Comparison of ENCODE assay signal across 15 cellular contexts in genomic region chr20:31806564-31807355, GRCh38. TPM values are rescaled to one million over a fixed set of nuclear protein-coding genes. Genes with fewer than 3 reads are reported as not detected.
DNase-seq lines count a peak whose midpoint lies in the region; ATAC-seq and TF ChIP-seq lines count a peak whose summit lies in the region.
"Had no signal": no experiment of that assay in that cellular context is flagged by ENCODE, and none has a peak within 500 bp of the region (broad histone marks: within the 10 kb centered on the region; RNA-seq: fewer than 3 reads in every experiment).

No MANE protein-coding gene starts in this region.

- in situ Hi-C loops in Panc1 (cut with HindIII; ENCODE audit: low pct_unique_long_range_greater_than_20kb, low sequenced_read_pairs): no loop called here

- no peak for ATAC-seq in activated naive CD4-positive, alpha-beta T cell treated with anti-CD3 and anti-CD28 coated beads, Interleukin-2, amount 50 U/mL, for 72 hours
- ATAC-seq in Panc1: no peak

- BruUV-seq in Panc1 (replicated peaks; lab: Mats Ljungman, UMichigan): TSS peak; percentile 33

- H3K4me1 ChIP-seq in Panc1 (ENCODE audit: control insufficient read depth, insufficient read depth, low read length): peaks cover 12% of the 10 kb centered on the region; the same call in 1 of the 2 replicates
- peaks cover 25 to 27% of the 10 kb centered on the region in 2 donors for H3K4me1 ChIP-seq in thyroid gland

- H3K4me1 Mint-ChIP-seq in type B pancreatic cell (ENCODE audit: unreplicated experiment): peaks cover 10% of the 10 kb centered on the region

- H3K36me3 ChIP-seq in Panc1 (ENCODE audit: control insufficient read depth, insufficient read depth, low read length) (peaks cover 24% of the 10 kb centered on the region), thyroid gland (no peaks in the 10 kb centered on the region)

- no peak for DNase-seq in activated naive CD4-positive, alpha-beta T cell treated with anti-CD3 and anti-CD28 coated beads, Interleukin-2, amount 50 U/mL, for 72 hours (ENCODE audit: low spot score in 2 of 2)
- no peak for DNase-seq in activated naive CD4-positive, alpha-beta T cell treated with Interleukin-2 at 50 U/mL for 16 hours
- DNase-seq in Panc1 (ENCODE audit: low read depth, low spot score): no peak
- peak; percentile 5 for DNase-seq in inferior parietal cortex (ENCODE audit: extremely low spot score)
- DNase-seq in type B pancreatic cell (ENCODE audit: extremely low spot score, unreplicated experiment): peak; percentile 51
- DNase-seq in thyroid gland: no peak
- no peak for DNase-seq in posterior cingulate gyrus
- no peak for DNase-seq in SKM-1 treated with dmso at 0.1 percent for 144 hours (lab: John Stamatoyannopoulos, UW; ENCODE audit: unreplicated experiment)
- DNase-seq: ACHN; activated CD4-positive, alpha-beta T cell treated with anti-CD3 and anti-CD28 coated beads, Interleukin-2, amount 50 U/mL, for 4 hours; GF-D8; NCI-H2081; T1000 had no signal

- WGBS in thyroid gland, 2 donors: 81 to 83% methylated on average over 8 of the region's 8 CpGs

- no peak overlapping the region for H3K4me3 ChIP-seq in Panc1 (ENCODE audit: low read depth in 2 of 2, low read length in 2 of 2)
- no peak overlapping the region for H3K4me3 ChIP-seq in thyroid gland (replicated peaks in 1 of 3)

- peak overlapping the region; percentile 8 to 57 for H3K27ac Mint-ChIP-seq in activated naive CD4-positive, alpha-beta T cell treated with anti-CD3 and anti-CD28 coated beads, Interleukin-2, amount 50 U/mL, for 72 hours
- H3K27ac Mint-ChIP-seq in type B pancreatic cell: no peak overlapping the region
- H3K27ac Mint-ChIP-seq: activated T-helper 1 cell treated with anti-CD3 and anti-CD28 coated beads, Interleukin-12 subunit alpha, Interleukin-12 subunit beta, Interleukin-2, Interleukin-4 antibody, amounts not matched to agents 30 ng/mL and 10 ng/mL and 1 ng/mL, durations not matched to agents 14 hours and 24 hours and 36 hours had no signal

- H3K27me3 ChIP-seq in Panc1 (ENCODE audit: control insufficient read depth, insufficient read depth, low read length) (no peaks in the 10 kb centered on the region), thyroid gland (no peaks in the 10 kb centered on the region)

- CTCF ChIA-PET in Panc1 (lab: Charles Lee): interaction anchor here (0.7 kb wide), 1 partner anchor 217 kb away, joined by 4 read pairs; no protein-coding TSS in a partner anchor

- H3K36me3 Mint-ChIP-seq in activated naive CD4-positive, alpha-beta T cell treated with anti-CD3 and anti-CD28 coated beads, Interleukin-2, amount 50 U/mL, for 72 hours: peaks cover 0 to 19% of the 10 kb centered on the region in 2 donors
- H3K36me3 Mint-ChIP-seq in type B pancreatic cell: peaks cover 3% of the 10 kb centered on the region

- TF ChIP-seq POLR2A in thyroid gland (IDR thresholded peaks at IDR 0.05): no peak

- TF ChIP-seq CTCF in Panc1 (IDR thresholded peaks at IDR 0.05) (no peak), type B pancreatic cell (conservative IDR thresholded peaks at IDR 0.05) (no peak), thyroid gland (IDR thresholded peaks at IDR 0.05) (no peak)

- no peaks in the 10 kb centered on the region for H3K27me3 Mint-ChIP-seq in type B pancreatic cell

- H3K27ac ChIP-seq in Panc1 (ENCODE audit: low read length): no peak overlapping the region
- no peak overlapping the region for H3K27ac ChIP-seq in thyroid gland

- intact Hi-C loops in Panc1 (cut with micrococcal nuclease; ENCODE audit: unreplicated experiment): no loop called here
- intact Hi-C loops in thyroid gland (cut with DNase I): no loop called here
- intact Hi-C loops in posterior cingulate gyrus (cut with DNase I): no loop called here

- H3K9me3 Mint-ChIP-seq in activated naive CD4-positive, alpha-beta T cell treated with anti-CD3 and anti-CD28 coated beads, Interleukin-2, amount 50 U/mL, for 72 hours: no peaks in the 10 kb centered on the region
- H3K9me3 Mint-ChIP-seq in type B pancreatic cell: no peaks in the 10 kb centered on the region
- H3K9me3 Mint-ChIP-seq: activated T-helper 1 cell treated with anti-CD3 and anti-CD28 coated beads, Interleukin-12 subunit alpha, Interleukin-12 subunit beta, Interleukin-2, Interleukin-4 antibody, amounts not matched to agents 30 ng/mL and 10 ng/mL and 1 ng/mL, durations not matched to agents 14 hours and 24 hours and 36 hours had no signal

- no peak overlapping the region for H3K4me3 Mint-ChIP-seq in type B pancreatic cell
- H3K4me3 Mint-ChIP-seq: activated T-helper 1 cell treated with anti-CD3 and anti-CD28 coated beads, Interleukin-12 subunit alpha, Interleukin-12 subunit beta, Interleukin-2, Interleukin-4 antibody, amounts not matched to agents 30 ng/mL and 10 ng/mL and 1 ng/mL, durations not matched to agents 14 hours and 24 hours and 36 hours had no signal

- H3K9me3 ChIP-seq in Panc1 (ENCODE audit: control insufficient read depth, insufficient read depth, low read depth, low read length) (no peaks in the 10 kb centered on the region), thyroid gland (no peaks in the 10 kb centered on the region)

- POLR2A ChIA-PET in Panc1 (lab: Charles Lee): interaction anchor here (0.5 to 0.9 kb wide), 2 partner anchors 48 to 234 kb away, joined by 3 to 4 read pairs; no protein-coding TSS in a partner anchor

RNA-seq across cellular contexts. Expression of gene MYLK2, which starts 12.4 kb away (rescaled TPM):
- total RNA-seq in activated naive CD4-positive, alpha-beta T cell treated with anti-CD3 and anti-CD28 coated beads, Interleukin-2, amount 50 U/mL, for 72 hours: under 1 TPM; 0.31 to 0.34 TPM
- total RNA-seq in Panc1 (2021; ENCODE audit: unreplicated experiment) (0.87 TPM), type B pancreatic cell (ENCODE audit: low replicate concordance) (0.21 and 0.77 TPM in 2 replicates), thyroid gland (under 1 TPM in 2 of 4 donors, not detected in 2; 0.22 to 0.83 TPM)
- 0.15 TPM for polyA plus RNA-seq in Panc1 (2012; ENCODE audit: insufficient read length)

RNA-seq across cellular contexts. Expression of gene FOXS1, which starts 38.6 kb away (rescaled TPM):
- total RNA-seq in activated naive CD4-positive, alpha-beta T cell treated with anti-CD3 and anti-CD28 coated beads, Interleukin-2, amount 50 U/mL, for 72 hours: not detected
- total RNA-seq in Panc1 (2021; ENCODE audit: unreplicated experiment): 6.3 TPM
- polyA plus RNA-seq in Panc1 (2012; ENCODE audit: insufficient read length): 6.0 TPM
- total RNA-seq in type B pancreatic cell (ENCODE audit: low replicate concordance): 0.22 TPM in 1 of 2 replicates, not detected in the other
- total RNA-seq in thyroid gland: 1 to 10 TPM in 1 of 4 donors, under 1 TPM in 1, not detected in 2; 0.44 to 1.0 TPM
- total RNA-seq: activated T-helper 1 cell treated with anti-CD3 and anti-CD28 coated beads, Interleukin-12 subunit alpha, Interleukin-12 subunit beta, Interleukin-2, Interleukin-4 antibody, amounts not matched to agents 30 ng/mL and 10 ng/mL and 1 ng/mL, durations not matched to agents 14 hours and 24 hours and 36 hours; LHCN-M2 had no signal

Comparison
In these comparisons a context has a peak if more than half of its experiments do, and no peak if none do; other contexts are left out.
1. DNase-seq: peak in inferior parietal cortex (single experiment) and type B pancreatic cell (single experiment); none in activated naive CD4-positive, alpha-beta T cell treated with anti-CD3 and anti-CD28 coated beads, Interleukin-2, amount 50 U/mL, for 72 hours (0 of 2), activated naive CD4-positive, alpha-beta T cell treated with Interleukin-2 at 50 U/mL for 16 hours (single experiment), Panc1 (single experiment), thyroid gland (0 of 2), posterior cingulate gyrus (0 of 10) and SKM-1 treated with dmso at 0.1 percent for 144 hours (single experiment).